Comparison of ENCODE assay signal across 11 cellular contexts in the genomic region with DNA sequence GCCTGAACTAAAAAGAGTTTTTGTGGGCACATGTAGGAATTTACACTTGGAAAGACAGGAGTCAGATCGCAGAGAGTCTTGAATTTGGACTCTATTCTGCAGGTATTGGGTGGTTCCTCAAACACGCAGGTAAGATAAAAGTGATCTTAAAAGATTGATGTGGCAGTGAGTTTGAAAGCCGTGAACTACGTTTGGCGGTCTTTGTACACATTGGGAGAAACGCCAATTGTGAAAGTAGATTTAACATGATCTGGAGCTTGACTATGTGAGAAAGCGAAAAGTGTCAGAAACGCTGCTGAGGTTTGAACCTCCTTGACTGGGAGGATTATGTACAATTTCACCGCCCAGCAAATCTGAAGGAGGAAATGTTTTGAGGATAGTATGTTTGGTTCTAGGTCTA. TPM values are rescaled to one million over a fixed set of nuclear protein-coding genes. Genes with fewer than 3 reads are reported as not detected.
DNase-seq lines count a peak whose midpoint lies in the region; ATAC-seq and TF ChIP-seq lines count a peak whose summit lies in the region.
"Had no signal": no experiment of that assay in that cellular context is flagged by ENCODE, and none has a peak within 500 bp of the region (broad histone marks: within the 10 kb centered on the region; RNA-seq: fewer than 3 reads in every experiment).

No MANE protein-coding gene starts in this region.

- H3K4me2 ChIP-seq in OCI-LY7 (ENCODE audit: low read length): peak overlapping the region; percentile 90

- H3K79me2 ChIP-seq in OCI-LY7 (ENCODE audit: insufficient read depth, low read depth, low read length): peaks cover 25% of the 10 kb centered on the region

- DNase-seq in DMS79 treated with DMSO at 0.1 percent for 48 hours (lab: John Stamatoyannopoulos, UW) (peak; percentile 25), DMS79 (lab: John Stamatoyannopoulos, UW) (no peak), OCI-LY7 (ENCODE audit: low spot score) (no peak), osteocyte (ENCODE audit: extremely low spot score, unreplicated experiment) (no peak), COLO829 (ENCODE audit: low spot score) (no peak), HuH-7 (ENCODE audit: low spot score) (no peak)
- DNase-seq in effector memory CD8-positive, alpha-beta T cell: no peak
- DNase-seq: activated CD8-positive, alpha-beta memory T cell treated with anti-CD3 and anti-CD28 coated beads, Interleukin-2, amount 50 U/mL, for 48 hours; NCI-H1436 treated with DMSO at 0.1 percent for 48 hours; SHP77 had no signal

- no peak for ATAC-seq in effector memory CD8-positive, alpha-beta T cell (replicated peaks)
- ATAC-seq in HG03196 (IDR thresholded peaks at IDR 0.05; ENCODE audit: unreplicated experiment): no peak

- H3K4me1 ChIP-seq in OCI-LY7 (ENCODE audit: insufficient read depth, low read length, poor library complexity, severe bottlenecking): peaks cover 16% of the 10 kb centered on the region

- H3K27me3 Mint-ChIP-seq in effector memory CD8-positive, alpha-beta T cell: no peaks in the 10 kb centered on the region
- no peaks in the 10 kb centered on the region for H3K27me3 Mint-ChIP-seq in osteocyte (ENCODE audit: unreplicated experiment)

- no peaks in the 10 kb centered on the region for H3K9me3 Mint-ChIP-seq in effector memory CD8-positive, alpha-beta T cell
- H3K9me3 Mint-ChIP-seq in osteocyte (ENCODE audit: unreplicated experiment): no peaks in the 10 kb centered on the region

- no peak overlapping the region for H3K27ac ChIP-seq in OCI-LY7 (ENCODE audit: low read depth, low read length, poor library complexity, severe bottlenecking)

- peaks cover 19% of the 10 kb centered on the region for H3K36me3 Mint-ChIP-seq in effector memory CD8-positive, alpha-beta T cell (ENCODE audit: insufficient read depth)
- no peaks in the 10 kb centered on the region for H3K36me3 Mint-ChIP-seq in osteocyte (ENCODE audit: unreplicated experiment)

- POLR2A ChIA-PET in OCI-LY7 (lab: Charles Lee): interaction anchor here (0.5 to 1.4 kb wide), 7 partner anchors 9 to 267 kb away, joined by 3 to 4 read pairs (median 3); no protein-coding TSS in a partner anchor

- no peaks in the 10 kb centered on the region for H3K9me3 ChIP-seq in OCI-LY7 (ENCODE audit: low read length)

- peak overlapping the region; percentile 93 to 95 for H3K4me3 Mint-ChIP-seq in effector memory CD8-positive, alpha-beta T cell
- H3K4me3 Mint-ChIP-seq in osteocyte (ENCODE audit: unreplicated experiment): peak overlapping the region; percentile 93

- peak overlapping the region; percentile 90; the same call in 1 of the 2 replicates for H2AFZ ChIP-seq in OCI-LY7 (ENCODE audit: low read length)

- TF ChIP-seq CTCF in OCI-LY7 (conservative IDR thresholded peaks at IDR 0.05; ENCODE audit: low read length) (no peak), osteocyte (IDR thresholded peaks at IDR 0.05) (no peak)

- H3K36me3 ChIP-seq in OCI-LY7 (ENCODE audit: insufficient read depth, low read length): peaks cover 6% of the 10 kb centered on the region; the same call in 1 of the 2 replicates

- peaks cover 7% of the 10 kb centered on the region; the same call in 1 of the 2 replicates for H4K20me1 ChIP-seq in OCI-LY7 (ENCODE audit: insufficient read depth, low read length)

- H3K4me1 Mint-ChIP-seq in effector memory CD8-positive, alpha-beta T cell (ENCODE audit: low read depth in 2 of 2): peaks cover 19 to 23% of the 10 kb centered on the region in 2 donors
- peaks cover 30% of the 10 kb centered on the region for H3K4me1 Mint-ChIP-seq in osteocyte (ENCODE audit: unreplicated experiment)

- intact Hi-C loops in OCI-LY7 (cut with micrococcal nuclease; ENCODE audit: unreplicated experiment): loop anchor here (2.0 to 10.0 kb wide), 3 partner anchors 171 to 959 kb away; a partner anchor contains a TSS

- BruUV-seq in OCI-LY7 (replicated peaks; lab: Mats Ljungman, UMichigan): TSS peak; percentile 75

- H3K4me3 ChIP-seq in OCI-LY7 (ENCODE audit: low read depth, low read length, poor library complexity, severe bottlenecking): peak overlapping the region; percentile 80

- no peaks in the 10 kb centered on the region for H3K9me2 ChIP-seq in OCI-LY7 (ENCODE audit: insufficient read depth, low read length)

- CTCF ChIA-PET in OCI-LY7 (lab: Charles Lee; ENCODE audit: unreplicated experiment): no interaction called here

- peak overlapping the region; percentile 95 to 97 for H3K27ac Mint-ChIP-seq in effector memory CD8-positive, alpha-beta T cell
- no peak overlapping the region for H3K27ac Mint-ChIP-seq in osteocyte (ENCODE audit: unreplicated experiment)

RNA-seq across cellular contexts. Expression of a gene that starts 1.5 kb away (rescaled TPM):
- 26.8 and 28.0 TPM in 2 replicates for total RNA-seq in OCI-LY7 (2014; rRNA removed; shearing (Covaris generic))
- total RNA-seq in OCI-LY7 (2022): 36.0 and 37.7 TPM in 2 replicates
- total RNA-seq in osteocyte: 17.5 and 17.9 TPM in 2 replicates
